2 cellular contexts compared by ENCODE assay signal in genomic region chr14:94426526-94426925, GRCh38.
TF ChIP-seq lines count a peak whose summit lies in the region.

No MANE protein-coding gene starts in this region.

TF ChIP-seq in GM23338, 12 proteins besides CTCF, POLR2A, EP300 and RAD21:
- TF ChIP-seq REST (IDR thresholded peaks at IDR 0.05; ENCODE audit: unreplicated experiment): no peak
- TF ChIP-seq POLR2AphosphoS5 (IDR thresholded peaks at IDR 0.05; ENCODE audit: low read depth): no peak
- no peak for TF ChIP-seq JUNB (IDR thresholded peaks at IDR 0.05; ENCODE audit: unreplicated experiment)
- TF ChIP-seq ZNF331 (CRISPR knock-in tag; IDR thresholded peaks at IDR 0.05; ENCODE audit: low read depth): no peak
- no peak for TF ChIP-seq NANOG (IDR thresholded peaks at IDR 0.05; ENCODE audit: borderline replicate concordance)
- no peak for TF ChIP-seq ZNF114 (CRISPR knock-in tag; IDR thresholded peaks at IDR 0.05)
- no peak for TF ChIP-seq EZH2 (IDR thresholded peaks at IDR 0.05; ENCODE audit: low read depth, unreplicated experiment)
- no peak for TF ChIP-seq ZNF462 (CRISPR knock-in tag; IDR thresholded peaks at IDR 0.05)
- TF ChIP-seq ETS1 (IDR thresholded peaks at IDR 0.05): no peak
- TF ChIP-seq STAT1 (IDR thresholded peaks at IDR 0.05; ENCODE audit: unreplicated experiment): no peak
- TF ChIP-seq EZH2phosphoT487 (IDR thresholded peaks at IDR 0.05; ENCODE audit: unreplicated experiment): no peak
- no peak for TF ChIP-seq CREB1 (CRISPR knock-in tag; IDR thresholded peaks at IDR 0.05; ENCODE audit: low read depth)

TF ChIP-seq in SK-N-SH treated with all-trans-retinoic acid at 6 μM for 48 hours, 23 proteins besides CTCF, POLR2A, EP300 and RAD21:
- no peak for TF ChIP-seq ZNF8 (CRISPR knock-in tag; IDR thresholded peaks at IDR 0.05)
- no peak for TF ChIP-seq PATZ1 (CRISPR knock-in tag; IDR thresholded peaks at IDR 0.05; ENCODE audit: borderline replicate concordance)
- TF ChIP-seq CSRNP3 (CRISPR knock-in tag; IDR thresholded peaks at IDR 0.05): no peak
- TF ChIP-seq ZC3H10 (CRISPR knock-in tag; IDR thresholded peaks at IDR 0.05): no peak
- no peak for TF ChIP-seq TCF4 (CRISPR knock-in tag; IDR thresholded peaks at IDR 0.05; ENCODE audit: borderline replicate concordance)
- TF ChIP-seq CREB5 (CRISPR knock-in tag; IDR thresholded peaks at IDR 0.05; ENCODE audit: low read depth): no peak
- no peak for TF ChIP-seq ISL1 (CRISPR knock-in tag; IDR thresholded peaks at IDR 0.05)
- no peak for TF ChIP-seq ZNF70 (CRISPR knock-in tag; IDR thresholded peaks at IDR 0.05)
- no peak for TF ChIP-seq PPARA (CRISPR knock-in tag; IDR thresholded peaks at IDR 0.05; ENCODE audit: borderline replicate concordance)
- no peak for TF ChIP-seq ZFP3 (CRISPR knock-in tag; IDR thresholded peaks at IDR 0.05)
- TF ChIP-seq SNAI2 (CRISPR knock-in tag; IDR thresholded peaks at IDR 0.05): no peak
